In the genomic region with DNA sequence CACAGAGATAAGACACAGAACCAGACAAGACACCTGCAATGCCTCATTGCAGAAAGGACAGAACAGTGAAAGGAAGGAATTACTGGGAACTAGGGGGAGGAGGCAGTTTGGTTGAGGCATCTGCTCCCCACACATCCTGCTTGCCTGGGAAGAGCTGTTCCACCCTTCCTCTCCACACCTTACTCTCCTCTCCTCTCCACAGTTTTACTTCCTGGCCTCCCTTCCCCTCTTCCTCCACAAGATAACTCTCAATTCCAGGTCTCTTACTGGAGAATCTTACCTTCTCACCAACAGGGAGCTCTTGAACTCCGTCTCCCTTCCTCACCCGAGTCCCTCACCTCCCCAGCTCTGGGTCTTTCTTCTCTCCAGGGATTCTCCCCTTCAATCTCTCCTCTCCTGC, we compare ENCODE assay signal across 9 cellular contexts. TPM values are rescaled to one million over a fixed set of nuclear protein-coding genes. Genes with fewer than 3 reads are reported as not detected.
A peak's percentile ranks its signal among the peaks of the same experiment; 100 is the strongest.
DNase-seq lines count a peak whose midpoint lies in the region; ATAC-seq and TF ChIP-seq lines count a peak whose summit lies in the region.
"Had no signal": no experiment of that assay in that cellular context is flagged by ENCODE, and none has a peak within 500 bp of the region (broad histone marks: within the 10 kb centered on the region; RNA-seq: fewer than 3 reads in every experiment).

No MANE protein-coding gene starts in this region.

- CTCF ChIA-PET in activated CD8-positive, alpha-beta memory T cell treated with anti-CD3 and anti-CD28 coated beads, Interleukin-2, amount 10 ng/mL, durations not matched to agents 7 days and 5 days (lab: Charles Lee) = interaction anchor here (1.0 kb wide), 1 partner anchor 23 kb away, joined by 3 read pairs; no protein-coding TSS in a partner anchor

- no peaks in the 10 kb centered on the region for H3K9me3 Mint-ChIP-seq in activated CD8-positive, alpha-beta memory T cell treated with anti-CD3 and anti-CD28 coated beads, Interleukin-2, amount 10 ng/mL, durations not matched to agents 7 days and 5 days (ENCODE audit: low read depth)
- H3K9me3 Mint-ChIP-seq in endothelial cell (ENCODE audit: unreplicated experiment) = no peaks in the 10 kb centered on the region

- H3K27ac Mint-ChIP-seq in activated CD8-positive, alpha-beta memory T cell treated with anti-CD3 and anti-CD28 coated beads, Interleukin-2, amount 10 ng/mL, durations not matched to agents 7 days and 5 days = peak overlapping the region; percentile 66
- no peak overlapping the region for H3K27ac Mint-ChIP-seq in endothelial cell (ENCODE audit: unreplicated experiment)

- peak overlapping the region; percentile 92 for H3K4me3 Mint-ChIP-seq in activated CD8-positive, alpha-beta memory T cell treated with anti-CD3 and anti-CD28 coated beads, Interleukin-2, amount 10 ng/mL, durations not matched to agents 7 days and 5 days
- H3K4me3 Mint-ChIP-seq in endothelial cell (ENCODE audit: unreplicated experiment) = peak overlapping the region; percentile 80

- no peaks in the 10 kb centered on the region for H3K27me3 Mint-ChIP-seq in activated CD8-positive, alpha-beta memory T cell treated with anti-CD3 and anti-CD28 coated beads, Interleukin-2, amount 10 ng/mL, durations not matched to agents 7 days and 5 days
- H3K27me3 Mint-ChIP-seq in endothelial cell (ENCODE audit: unreplicated experiment) = peaks cover 9% of the 10 kb centered on the region

- H3K36me3 Mint-ChIP-seq in activated CD8-positive, alpha-beta memory T cell treated with anti-CD3 and anti-CD28 coated beads, Interleukin-2, amount 10 ng/mL, durations not matched to agents 7 days and 5 days = peaks cover 50% of the 10 kb centered on the region
- H3K36me3 Mint-ChIP-seq in endothelial cell (ENCODE audit: low read depth, unreplicated experiment) = peaks cover 39% of the 10 kb centered on the region

- peaks cover 5 to 35% (median 27%) of the 10 kb centered on the region in 5 donors for H3K4me1 ChIP-seq in subcutaneous abdominal adipose tissue (ENCODE audit: control insufficient read depth in 5 of 5, insufficient read depth in 5 of 5, low read length in 5 of 5)

- H3K4me1 Mint-ChIP-seq in activated CD8-positive, alpha-beta memory T cell treated with anti-CD3 and anti-CD28 coated beads, Interleukin-2, amount 10 ng/mL, durations not matched to agents 7 days and 5 days = peaks cover 55% of the 10 kb centered on the region
- H3K4me1 Mint-ChIP-seq in endothelial cell (ENCODE audit: unreplicated experiment) = peaks cover 47% of the 10 kb centered on the region

- H3K4me3 ChIP-seq in subcutaneous abdominal adipose tissue (ENCODE audit: low read depth in 1 of 5, low read length in 5 of 5) = no peak overlapping the region
- H3K4me3 ChIP-seq: SJSA1 had no signal

- peak overlapping the region; percentile 92 for H3K27ac ChIP-seq in subcutaneous abdominal adipose tissue (ENCODE audit: low read depth, low read length)
- H3K27ac ChIP-seq: SJSA1 had no signal

- no peak for ATAC-seq in activated CD8-positive, alpha-beta memory T cell treated with anti-CD3 and anti-CD28 coated beads, Interleukin-2, amount 10 ng/mL, durations not matched to agents 7 days and 5 days
- no peak for ATAC-seq in GM18870 (IDR thresholded peaks at IDR 0.05; ENCODE audit: unreplicated experiment)

- peak overlapping the region in 4 of 5 donors; percentile 11 to 95 (median 46) for H3K9ac ChIP-seq in subcutaneous abdominal adipose tissue (ENCODE audit: low read length in 5 of 5)

- no peaks in the 10 kb centered on the region for H3K27me3 ChIP-seq in subcutaneous abdominal adipose tissue (ENCODE audit: control insufficient read depth in 5 of 5, insufficient read depth in 4 of 5, low read length in 5 of 5)
- H3K27me3 ChIP-seq: SJSA1 had no signal

- H3K9me3 ChIP-seq in subcutaneous abdominal adipose tissue (ENCODE audit: control insufficient read depth in 5 of 5, low read length in 5 of 5) = no peaks in the 10 kb centered on the region
- H3K9me3 ChIP-seq: SJSA1 had no signal

- TF ChIP-seq CTCF in endothelial cell (IDR thresholded peaks at IDR 0.05; ENCODE audit: unreplicated experiment) = no peak

- DNase-seq in activated CD8-positive, alpha-beta memory T cell treated with anti-CD3 and anti-CD28 coated beads, Interleukin-2, amount 10 ng/mL, durations not matched to agents 7 days and 5 days = no peak
- no peak for DNase-seq in activated CD8-positive, alpha-beta memory T cell treated with anti-CD3 and anti-CD28 coated beads, Interleukin-2, amount 50 U/mL, for 4 hours
- DNase-seq in endothelial cell (ENCODE audit: low spot score) (no peak), foreskin melanocyte (no peak)
- DNase-seq: stimulated activated CD4-positive, alpha-beta T cell treated with anti-CD3 and anti-CD28 coated beads, Interleukin-12 subunit alpha, Interleukin-12 subunit beta, amount 100 ng/mL, for 4 hours had no signal

- peaks cover 8 to 52% (median 49%) of the 10 kb centered on the region in 5 donors for H3K36me3 ChIP-seq in subcutaneous abdominal adipose tissue (ENCODE audit: control insufficient read depth in 5 of 5, insufficient read depth in 5 of 5, low read length in 5 of 5)

RNA-seq across cellular contexts. Expression of gene ELOVL1, which starts 2.1 kb away (rescaled TPM):
- total RNA-seq in activated CD8-positive, alpha-beta memory T cell treated with anti-CD3 and anti-CD28 coated beads, Interleukin-2, amount 10 ng/mL, durations not matched to agents 7 days and 5 days = 10 to 100 TPM; 64.4 to 74.2 TPM
- 88.7 TPM for total RNA-seq in endothelial cell (ENCODE audit: unreplicated experiment)

RNA-seq across cellular contexts. Expression of gene CDC20, which starts 6.9 kb away (rescaled TPM):
- 100 to 1,000 TPM; 188 to 194 TPM for total RNA-seq in activated CD8-positive, alpha-beta memory T cell treated with anti-CD3 and anti-CD28 coated beads, Interleukin-2, amount 10 ng/mL, durations not matched to agents 7 days and 5 days
- total RNA-seq in endothelial cell (ENCODE audit: unreplicated experiment) = 24.3 TPM

RNA-seq across cellular contexts. Expression of gene MED8, which starts 23.9 kb away (rescaled TPM):
- 10 to 100 TPM; 38.7 to 43.6 TPM for total RNA-seq in activated CD8-positive, alpha-beta memory T cell treated with anti-CD3 and anti-CD28 coated beads, Interleukin-2, amount 10 ng/mL, durations not matched to agents 7 days and 5 days
- 19.5 TPM for total RNA-seq in endothelial cell (ENCODE audit: unreplicated experiment)

RNA-seq across cellular contexts. Expression of gene SZT2, which starts 24.0 kb away (rescaled TPM):
- total RNA-seq in activated CD8-positive, alpha-beta memory T cell treated with anti-CD3 and anti-CD28 coated beads, Interleukin-2, amount 10 ng/mL, durations not matched to agents 7 days and 5 days = 10 to 100 TPM; 52.2 to 60.2 TPM
- 43.2 TPM for total RNA-seq in endothelial cell (ENCODE audit: unreplicated experiment)

RNA-seq across cellular contexts. Expression of gene MPL, which starts 28.1 kb away (rescaled TPM):
- not detected for total RNA-seq in activated CD8-positive, alpha-beta memory T cell treated with anti-CD3 and anti-CD28 coated beads, Interleukin-2, amount 10 ng/mL, durations not matched to agents 7 days and 5 days
- 6.2 TPM for total RNA-seq in endothelial cell (ENCODE audit: unreplicated experiment)
- total RNA-seq: HT1080, SJSA1 had no signal
